Comparison of ENCODE assay signal across 20 cellular contexts in the genomic region with DNA sequence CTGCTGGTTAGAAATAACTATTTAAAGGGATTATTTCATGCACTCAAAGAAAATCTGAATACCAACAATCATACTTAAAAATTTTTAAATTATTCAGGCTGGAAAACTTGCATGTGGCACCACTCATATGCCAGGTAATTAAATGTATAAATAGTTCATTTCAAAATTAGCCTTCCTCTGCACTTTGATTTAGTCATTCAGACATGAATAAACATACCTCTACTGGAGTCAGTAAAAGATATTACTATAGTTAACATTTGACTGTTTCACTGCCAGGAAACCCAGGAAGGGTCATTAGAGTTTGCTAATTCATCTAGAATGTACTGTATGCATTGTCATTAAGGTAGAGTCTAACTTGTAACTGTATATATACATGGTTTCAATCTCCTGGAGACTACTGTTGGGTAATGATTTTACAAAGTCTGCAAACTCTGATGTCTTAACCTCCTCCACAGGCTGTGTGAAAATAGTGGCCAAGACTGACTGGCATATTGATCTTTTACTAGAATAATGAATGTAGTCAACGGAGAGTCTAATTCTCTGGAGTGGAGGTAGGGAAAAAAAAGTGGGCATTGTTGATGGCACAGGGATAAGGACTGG. TPM values are rescaled to one million over a fixed set of nuclear protein-coding genes. Genes with fewer than 3 reads are reported as not detected.
DNase-seq lines count a peak whose midpoint lies in the region; ATAC-seq lines count a peak whose summit lies in the region.
"Had no signal": no experiment of that assay in that cellular context is flagged by ENCODE, and none has a peak within 500 bp of the region (broad histone marks: within the 10 kb centered on the region; RNA-seq: fewer than 3 reads in every experiment).

No MANE protein-coding gene starts in this region.

- H3K4me1 ChIP-seq in ACC112 (ENCODE audit: control insufficient read depth, insufficient read depth, low read length, unreplicated experiment) = peaks cover 16% of the 10 kb centered on the region

- no peak overlapping the region for H3K4me3 ChIP-seq in ACC112 (ENCODE audit: low read depth, low read length)
- H3K4me3 ChIP-seq: SK-N-MC, skin epidermis, stomach had no signal

- intact Hi-C loops in activated T-helper 1 cell treated with anti-CD3 and anti-CD28 coated beads, Interleukin-12 subunit alpha, Interleukin-12 subunit beta, Interleukin-2, Interleukin-4 antibody, amounts not matched to agents 30 ng/mL and 10 ng/mL and 1 ng/mL, durations not matched to agents 14 hours and 24 hours and 36 hours (cut with micrococcal nuclease) = no loop called here

- H3K27ac ChIP-seq in ACC112 (ENCODE audit: low read depth, low read length) = peak overlapping the region; percentile 17; the same call in 1 of the 2 replicates
- H3K27ac ChIP-seq: SK-N-MC, skin epidermis, stomach had no signal

- no peak overlapping the region for H2AFZ ChIP-seq in ACC112 (ENCODE audit: low read length, unreplicated experiment)

- peaks cover 4% of the 10 kb centered on the region for H3K9me3 Mint-ChIP-seq in activated T-helper 1 cell treated with anti-CD3 and anti-CD28 coated beads, Interleukin-12 subunit alpha, Interleukin-12 subunit beta, Interleukin-2, Interleukin-4 antibody, amounts not matched to agents 30 ng/mL and 10 ng/mL and 1 ng/mL, durations not matched to agents 14 hours and 24 hours and 36 hours
- H3K9me3 Mint-ChIP-seq: activated B cell treated with CpG ODN at 0.5 μM for 24 hours; activated T-helper 2 cell treated with anti-CD3 and anti-CD28 coated beads, Interferon-gamma antibody, Interleukin-2, Interleukin-4, amounts not matched to agents 10 μg/mL and 5 μg/mL and 100 μg/mL, durations not matched to agents 14 hours and 24 hours and 36 hours had no signal

- no peak overlapping the region for H3K27ac Mint-ChIP-seq in activated T-helper 1 cell treated with anti-CD3 and anti-CD28 coated beads, Interleukin-12 subunit alpha, Interleukin-12 subunit beta, Interleukin-2, Interleukin-4 antibody, amounts not matched to agents 30 ng/mL and 10 ng/mL and 1 ng/mL, durations not matched to agents 14 hours and 24 hours and 36 hours
- H3K27ac Mint-ChIP-seq: activated B cell treated with CpG ODN at 0.5 μM for 24 hours; activated T-helper 2 cell treated with anti-CD3 and anti-CD28 coated beads, Interferon-gamma antibody, Interleukin-2, Interleukin-4, amounts not matched to agents 10 μg/mL and 5 μg/mL and 100 μg/mL, durations not matched to agents 14 hours and 24 hours and 36 hours; nephron had no signal

- DNase-seq in EH (ENCODE audit: low read depth) (peak; percentile 56), amniotic epithelial cell (ENCODE audit: low read depth) (peak; percentile 14), left lobe of liver (ENCODE audit: low spot score) (no peak), hippocampal formation (lab: John Stamatoyannopoulos, UW) (no peak)
- no peak for DNase-seq in activated T-helper 1 cell treated with anti-CD3 and anti-CD28 coated beads, Interleukin-12 subunit alpha, Interleukin-12 subunit beta, Interleukin-2, Interleukin-4 antibody, amounts not matched to agents 30 ng/mL and 10 ng/mL and 1 ng/mL, durations not matched to agents 14 hours and 24 hours and 36 hours (ENCODE audit: low spot score)
- DNase-seq in stimulated activated naive CD8-positive, alpha-beta T cell treated with anti-CD3 and anti-CD28 coated beads, Interleukin-15, Interleukin-2, amounts not matched to agents 100 U/mL and 50 U/mL, for 24 hours = no peak
- DNase-seq: activated B cell treated with CpG ODN at 0.5 μM for 24 hours; foreskin melanocyte; NCI-H1417 treated with DMSO at 0.1 percent for 48 hours; posterior cingulate gyrus; stimulated activated CD4-positive, alpha-beta T cell treated with anti-CD3 and anti-CD28 coated beads, Interleukin-2, amount 100 ng/mL, for 24 hours; stomach; T1000; trophoblast cell had no signal

- H3K4me3 Mint-ChIP-seq in activated T-helper 1 cell treated with anti-CD3 and anti-CD28 coated beads, Interleukin-12 subunit alpha, Interleukin-12 subunit beta, Interleukin-2, Interleukin-4 antibody, amounts not matched to agents 30 ng/mL and 10 ng/mL and 1 ng/mL, durations not matched to agents 14 hours and 24 hours and 36 hours = no peak overlapping the region
- H3K4me3 Mint-ChIP-seq: activated B cell treated with CpG ODN at 0.5 μM for 24 hours, nephron had no signal

- no peaks in the 10 kb centered on the region for H3K27me3 Mint-ChIP-seq in activated T-helper 1 cell treated with anti-CD3 and anti-CD28 coated beads, Interleukin-12 subunit alpha, Interleukin-12 subunit beta, Interleukin-2, Interleukin-4 antibody, amounts not matched to agents 30 ng/mL and 10 ng/mL and 1 ng/mL, durations not matched to agents 14 hours and 24 hours and 36 hours (ENCODE audit: insufficient read depth)
- H3K27me3 Mint-ChIP-seq: activated B cell treated with CpG ODN at 0.5 μM for 24 hours had no signal

- no peaks in the 10 kb centered on the region for H3K4me1 Mint-ChIP-seq in activated T-helper 1 cell treated with anti-CD3 and anti-CD28 coated beads, Interleukin-12 subunit alpha, Interleukin-12 subunit beta, Interleukin-2, Interleukin-4 antibody, amounts not matched to agents 30 ng/mL and 10 ng/mL and 1 ng/mL, durations not matched to agents 14 hours and 24 hours and 36 hours (ENCODE audit: low read depth)
- H3K4me1 Mint-ChIP-seq: activated B cell treated with CpG ODN at 0.5 μM for 24 hours, nephron had no signal

- H3K79me2 ChIP-seq in ACC112 (ENCODE audit: control insufficient read depth, insufficient read depth, low read length, unreplicated experiment) = peaks cover 57% of the 10 kb centered on the region

- H3K27me3 ChIP-seq in ACC112 (ENCODE audit: insufficient read depth, low read length) = no peaks in the 10 kb centered on the region
- H3K27me3 ChIP-seq: stomach had no signal

- peaks cover 38% of the 10 kb centered on the region for H3K36me3 Mint-ChIP-seq in activated T-helper 1 cell treated with anti-CD3 and anti-CD28 coated beads, Interleukin-12 subunit alpha, Interleukin-12 subunit beta, Interleukin-2, Interleukin-4 antibody, amounts not matched to agents 30 ng/mL and 10 ng/mL and 1 ng/mL, durations not matched to agents 14 hours and 24 hours and 36 hours (ENCODE audit: low read depth)

- peaks cover 29% of the 10 kb centered on the region for H3K36me3 ChIP-seq in ACC112 (ENCODE audit: insufficient read depth, low read length)

- ATAC-seq in left lobe of liver (peak; percentile 70), GM18909 (IDR thresholded peaks at IDR 0.05; ENCODE audit: poor library complexity, unreplicated experiment) (no peak)
- no peak for ATAC-seq in stimulated activated naive CD8-positive, alpha-beta T cell treated with anti-CD3 and anti-CD28 coated beads, Interleukin-15, Interleukin-2, amounts not matched to agents 100 U/mL and 50 U/mL, for 24 hours

RNA-seq across cellular contexts. Expression of a gene that starts 43.7 kb away (rescaled TPM):
- total RNA-seq in left lobe of liver = 2.3 TPM
- 30.4 and 30.9 TPM in 2 replicates for total RNA-seq in activated T-helper 1 cell treated with anti-CD3 and anti-CD28 coated beads, Interleukin-12 subunit alpha, Interleukin-12 subunit beta, Interleukin-2, Interleukin-4 antibody, amounts not matched to agents 30 ng/mL and 10 ng/mL and 1 ng/mL, durations not matched to agents 14 hours and 24 hours and 36 hours

Comparison
In these comparisons a context has a peak if more than half of its experiments do, and no peak if none do; other contexts are left out.
1. DNase-seq: peak in EH (single experiment) and amniotic epithelial cell (single experiment); none in left lobe of liver (single experiment), hippocampal formation (0 of 2), activated T-helper 1 cell treated with anti-CD3 and anti-CD28 coated beads, Interleukin-12 subunit alpha, Interleukin-12 subunit beta, Interleukin-2, Interleukin-4 antibody, amounts not matched to agents 30 ng/mL and 10 ng/mL and 1 ng/mL, durations not matched to agents 14 hours and 24 hours and 36 hours (single experiment) and stimulated activated naive CD8-positive, alpha-beta T cell treated with anti-CD3 and anti-CD28 coated beads, Interleukin-15, Interleukin-2, amounts not matched to agents 100 U/mL and 50 U/mL, for 24 hours (single experiment).